14 cellular contexts compared by ENCODE assay signal in the genomic region with DNA sequence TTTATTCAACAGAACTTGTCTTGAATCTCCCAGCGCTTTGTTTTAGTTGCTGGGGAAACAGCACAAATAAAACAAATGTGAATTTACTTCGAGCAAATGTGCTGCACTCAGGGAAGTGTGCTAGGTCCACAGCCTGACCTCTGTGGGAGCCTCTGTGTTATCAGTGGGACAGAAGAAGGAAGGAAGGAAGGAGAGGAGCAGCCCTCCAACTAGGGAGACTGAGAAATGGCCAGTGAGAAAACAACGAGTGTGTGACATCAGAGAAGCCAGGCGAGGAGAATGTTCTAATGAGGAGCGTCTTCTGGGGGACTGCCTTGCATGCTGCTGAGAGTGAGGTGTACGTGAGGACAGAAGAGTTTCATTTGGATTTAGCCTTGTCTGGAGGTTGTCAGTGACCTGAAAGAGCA. TPM values are rescaled to one million over a fixed set of nuclear protein-coding genes. Genes with fewer than 3 reads are reported as not detected.
DNase-seq lines count a peak whose midpoint lies in the region; ATAC-seq and TF ChIP-seq lines count a peak whose summit lies in the region.
"Had no signal": no experiment of that assay in that cellular context is flagged by ENCODE, and none has a peak within 500 bp of the region (broad histone marks: within the 10 kb centered on the region; RNA-seq: fewer than 3 reads in every experiment).

No MANE protein-coding gene starts in this region.

- peaks cover 100% of the 10 kb centered on the region for H4K20me1 ChIP-seq in BLaER1

- H3K27ac ChIP-seq in BLaER1: peak overlapping the region; percentile 44
- H3K27ac ChIP-seq in endodermal cell (ENCODE audit: low read depth, low read length): no peak overlapping the region
- peak overlapping the region; percentile 19 for H3K27ac ChIP-seq in muscle layer of colon (ENCODE audit: low read depth, low read length)
- H3K27ac ChIP-seq: HL-60 had no signal

- no peaks in the 10 kb centered on the region for H3K27me3 Mint-ChIP-seq in endodermal cell (ENCODE audit: insufficient read depth)
- no peaks in the 10 kb centered on the region for H3K27me3 Mint-ChIP-seq in activated T-helper 2 cell treated with anti-CD3 and anti-CD28 coated beads, Interferon-gamma antibody, Interleukin-2, Interleukin-4, amounts not matched to agents 10 μg/mL and 5 μg/mL and 100 μg/mL, durations not matched to agents 14 hours and 24 hours and 36 hours (ENCODE audit: low read depth)
- H3K27me3 Mint-ChIP-seq: activated CD4-positive, alpha-beta memory T cell treated with anti-CD3 and anti-CD28 coated beads, Interleukin-2, amount 10 ng/mL, durations not matched to agents 7 days and 5 days had no signal

- ATAC-seq in GM19328 (IDR thresholded peaks at IDR 0.05; ENCODE audit: unreplicated experiment) (no peak), GM18520 (IDR thresholded peaks at IDR 0.05; ENCODE audit: unreplicated experiment) (no peak)
- ATAC-seq: HCT116 had no signal

- H3K9ac ChIP-seq in BLaER1 (no peak overlapping the region), endodermal cell (ENCODE audit: extremely low read depth, low read length, poor library complexity, severe bottlenecking) (no peak overlapping the region), muscle layer of colon (ENCODE audit: low read length) (peak overlapping the region; percentile 20)

- 93% methylated on average over 5 to 6 of the region's 6 CpGs for WGBS in endodermal cell (ENCODE audit: insufficient coverage in 1 of 2, insufficient read length in 1 of 2), 2 experiments

- H3K4me1 Mint-ChIP-seq in endodermal cell: peaks cover 44% of the 10 kb centered on the region
- peaks cover 27% of the 10 kb centered on the region for H3K4me1 Mint-ChIP-seq in activated T-helper 2 cell treated with anti-CD3 and anti-CD28 coated beads, Interferon-gamma antibody, Interleukin-2, Interleukin-4, amounts not matched to agents 10 μg/mL and 5 μg/mL and 100 μg/mL, durations not matched to agents 14 hours and 24 hours and 36 hours (ENCODE audit: low read depth)

- DNase-seq in KBM-7 (peak; percentile 53), endodermal cell (no peak)
- DNase-seq in stimulated activated CD4-positive, alpha-beta T cell treated with anti-CD3 and anti-CD28 coated beads, Interleukin-4, amount 100 ng/mL, for 1 hour: no peak
- no peak for DNase-seq in activated T-helper 2 cell treated with anti-CD3 and anti-CD28 coated beads, Interferon-gamma antibody, Interleukin-2, Interleukin-4, amounts not matched to agents 10 μg/mL and 5 μg/mL and 100 μg/mL, durations not matched to agents 14 hours and 24 hours and 36 hours (ENCODE audit: low spot score)
- DNase-seq: activated CD4-positive, alpha-beta memory T cell treated with anti-CD3 and anti-CD28 coated beads, Interleukin-2, amount 10 ng/mL, durations not matched to agents 7 days and 5 days; head of caudate nucleus; NCI-H1436 treated with DMSO at 0.1 percent for 48 hours; SHP77 had no signal

- H3K9me3 ChIP-seq in BLaER1 (no peaks in the 10 kb centered on the region), endodermal cell (ENCODE audit: control insufficient read depth, low read length) (no peaks in the 10 kb centered on the region), muscle layer of colon (ENCODE audit: low read length) (no peaks in the 10 kb centered on the region)

- no peak overlapping the region for H3K4me3 ChIP-seq in BLaER1
- H3K4me3 ChIP-seq in endodermal cell (ENCODE audit: low read length): no peak overlapping the region
- peak overlapping the region in 1 of 2 donors; percentile 15 for H3K4me3 ChIP-seq in muscle layer of colon (ENCODE audit: low read depth in 1 of 2, low read length in 2 of 2)

- intact Hi-C loops in activated T-helper 2 cell treated with anti-CD3 and anti-CD28 coated beads, Interferon-gamma antibody, Interleukin-2, Interleukin-4, amounts not matched to agents 10 μg/mL and 5 μg/mL and 100 μg/mL, durations not matched to agents 14 hours and 24 hours and 36 hours (cut with micrococcal nuclease): no loop called here

- H3K27me3 ChIP-seq in BLaER1 (no peaks in the 10 kb centered on the region), endodermal cell (ENCODE audit: control insufficient read depth, insufficient read depth, low read length, poor library complexity, severe bottlenecking) (no peaks in the 10 kb centered on the region), muscle layer of colon (ENCODE audit: control insufficient read depth in 1 of 2, insufficient read depth in 2 of 2, low read length in 2 of 2) (no peaks in the 10 kb centered on the region)

- peak overlapping the region; percentile 26 for H3K27ac Mint-ChIP-seq in endodermal cell
- H3K27ac Mint-ChIP-seq in activated T-helper 2 cell treated with anti-CD3 and anti-CD28 coated beads, Interferon-gamma antibody, Interleukin-2, Interleukin-4, amounts not matched to agents 10 μg/mL and 5 μg/mL and 100 μg/mL, durations not matched to agents 14 hours and 24 hours and 36 hours: no peak overlapping the region
- H3K27ac Mint-ChIP-seq: activated CD4-positive, alpha-beta memory T cell treated with anti-CD3 and anti-CD28 coated beads, Interleukin-2, amount 10 ng/mL, durations not matched to agents 7 days and 5 days had no signal

- peaks cover 9% of the 10 kb centered on the region; the same call in 1 of the 2 replicates for H3K36me3 ChIP-seq in BLaER1
- H3K36me3 ChIP-seq in endodermal cell (ENCODE audit: control insufficient read depth, insufficient read depth, low read length): peaks cover 11% of the 10 kb centered on the region
- H3K36me3 ChIP-seq in muscle layer of colon (ENCODE audit: insufficient read depth, low read length): no peaks in the 10 kb centered on the region

- no peak overlapping the region for H3K4me3 Mint-ChIP-seq in endodermal cell
- no peak overlapping the region for H3K4me3 Mint-ChIP-seq in activated T-helper 2 cell treated with anti-CD3 and anti-CD28 coated beads, Interferon-gamma antibody, Interleukin-2, Interleukin-4, amounts not matched to agents 10 μg/mL and 5 μg/mL and 100 μg/mL, durations not matched to agents 14 hours and 24 hours and 36 hours (ENCODE audit: low read depth)
- H3K4me3 Mint-ChIP-seq: activated CD4-positive, alpha-beta memory T cell treated with anti-CD3 and anti-CD28 coated beads, Interleukin-2, amount 10 ng/mL, durations not matched to agents 7 days and 5 days had no signal

- no peak for TF ChIP-seq CTCF in endodermal cell (conservative IDR thresholded peaks at IDR 0.05)

- in situ Hi-C loops in KBM-7 (cut with MboI; ENCODE audit: low pct_unique_long_range_greater_than_20kb, low sequenced_read_pairs): no loop called here

- H3K4me1 ChIP-seq in BLaER1 (peaks cover 99% of the 10 kb centered on the region), endodermal cell (ENCODE audit: control insufficient read depth, insufficient read depth, low read length) (no peaks in the 10 kb centered on the region), muscle layer of colon (ENCODE audit: insufficient read depth, low read length) (peaks cover 90% of the 10 kb centered on the region)

- H3K4me2 ChIP-seq in BLaER1: peak overlapping the region; percentile 84

- no peaks in the 10 kb centered on the region for H3K9me3 Mint-ChIP-seq in endodermal cell
- H3K9me3 Mint-ChIP-seq in activated T-helper 2 cell treated with anti-CD3 and anti-CD28 coated beads, Interferon-gamma antibody, Interleukin-2, Interleukin-4, amounts not matched to agents 10 μg/mL and 5 μg/mL and 100 μg/mL, durations not matched to agents 14 hours and 24 hours and 36 hours: no peaks in the 10 kb centered on the region
- H3K9me3 Mint-ChIP-seq: activated CD4-positive, alpha-beta memory T cell treated with anti-CD3 and anti-CD28 coated beads, Interleukin-2, amount 10 ng/mL, durations not matched to agents 7 days and 5 days had no signal

- H3K36me3 Mint-ChIP-seq in endodermal cell (ENCODE audit: low read depth): peaks cover 5% of the 10 kb centered on the region
- peaks cover 11% of the 10 kb centered on the region for H3K36me3 Mint-ChIP-seq in activated T-helper 2 cell treated with anti-CD3 and anti-CD28 coated beads, Interferon-gamma antibody, Interleukin-2, Interleukin-4, amounts not matched to agents 10 μg/mL and 5 μg/mL and 100 μg/mL, durations not matched to agents 14 hours and 24 hours and 36 hours (ENCODE audit: low read depth)

RNA-seq across cellular contexts. Expression of a gene that starts 42.7 kb away (rescaled TPM):
- 100 to 1,000 TPM; 118 to 136 TPM for total RNA-seq in endodermal cell
- 83.3 TPM for polyA plus RNA-seq in endodermal cell (2013, experiment 1 of 2)
- polyA plus RNA-seq in endodermal cell (2013, experiment 2 of 2): 88.5 TPM
- total RNA-seq in activated T-helper 2 cell treated with anti-CD3 and anti-CD28 coated beads, Interferon-gamma antibody, Interleukin-2, Interleukin-4, amounts not matched to agents 10 μg/mL and 5 μg/mL and 100 μg/mL, durations not matched to agents 14 hours and 24 hours and 36 hours: 126 and 134 TPM in 2 replicates
